Comparison of ENCODE assay signal across 8 cellular contexts in genomic region chr12:111330800-111331752, GRCh38. TPM values are rescaled to one million over a fixed set of nuclear protein-coding genes. Genes with fewer than 3 reads are reported as not detected.
DNase-seq lines count a peak whose midpoint lies in the region; ATAC-seq, FAIRE-seq and TF ChIP-seq lines count a peak whose summit lies in the region.

No MANE protein-coding gene starts in this region.

- H3K4me3 ChIP-seq in HL-60 (replicated peaks; ENCODE audit: insufficient read depth, low read length) (no peak overlapping the region), esophagus squamous epithelium (no peak overlapping the region), pancreas (no peak overlapping the region)

- intact Hi-C loops in esophagus squamous epithelium (cut with DNase I) (no loop called here), pancreas (cut with DNase I) (no loop called here)

- H3K36me3 ChIP-seq in esophagus squamous epithelium (no peaks in the 10 kb centered on the region), pancreas (no peaks in the 10 kb centered on the region)

- H3K27me3 ChIP-seq in HL-60 (ENCODE audit: insufficient read depth, poor library complexity, severe bottlenecking) (no peaks in the 10 kb centered on the region), esophagus squamous epithelium (peaks cover 0 to 40% (median 0%) of the 10 kb centered on the region in 4 donors), pancreas (no peaks in the 10 kb centered on the region)

- ATAC-seq in pancreas (peak in 3 of 4 donors; percentile 60 to 85 (median 68)), HG02798 (IDR thresholded peaks at IDR 0.05; ENCODE audit: poor library complexity, unreplicated experiment) (no peak)

- WGBS in esophagus squamous epithelium, 2 donors, result 46% methylated on average over 8 of the region's 8 CpGs
- 30 to 42% methylated on average over 8 of the region's 8 CpGs for WGBS in pancreas, 2 donors

- H3K4me1 ChIP-seq in esophagus squamous epithelium, result no peaks in the 10 kb centered on the region
- no peaks in the 10 kb centered on the region for H3K4me1 ChIP-seq in pancreas

- TF ChIP-seq POLR2A in esophagus squamous epithelium (IDR thresholded peaks at IDR 0.05), result no peak

- DNase-seq in DMS 273 treated with DMSO at 0.1 percent for 48 hours (lab: John Stamatoyannopoulos, UW), result peak; percentile 24
- DNase-seq in HL-60 (ENCODE audit: low read depth in 1 of 2, low spot score in 1 of 2), result peak in 1 of 2 experiments; percentile 28
- DNase-seq in RKO (ENCODE audit: low spot score), result peak; percentile 79
- DNase-seq in esophagus squamous epithelium (lab: John Stamatoyannopoulos, UW), result no peak
- DNase-seq in pancreas, result peak in 1 of 6 donors; percentile 27
- no peak for DNase-seq in activated naive CD4-positive, alpha-beta T cell (lab: John Stamatoyannopoulos, UW)
- DNase-seq in central memory CD4-positive, alpha-beta T cell, result no peak

- TF ChIP-seq CTCF in HL-60 (IDR thresholded peaks at IDR 0.05; ENCODE audit: insufficient read depth, low read length), result peak; percentile 7
- TF ChIP-seq CTCF in esophagus squamous epithelium (IDR thresholded peaks at IDR 0.05), result peak in 5 of 6 experiments; percentile 18 to 54 (median 34)
- TF ChIP-seq CTCF in pancreas (IDR thresholded peaks at IDR 0.05), result peak in 3 of 4 donors; percentile 22 to 31 (median 28)

- H3K27ac ChIP-seq in HL-60 (replicated peaks) (no peak overlapping the region), esophagus squamous epithelium (no peak overlapping the region), pancreas (no peak overlapping the region)

- H3K9me3 ChIP-seq in esophagus squamous epithelium (no peaks in the 10 kb centered on the region), pancreas (no peaks in the 10 kb centered on the region)

- FAIRE-seq in pancreas (lab: Jason Lieb, UNC), result no peak

RNA-seq across cellular contexts. Expression of gene PHETA1, which starts 37.8 kb away (rescaled TPM):
- 10 to 100 TPM in 1 of 4 donors, 1 to 10 TPM in 3; 6.9 to 29.9 (median 7.8) TPM for total RNA-seq in esophagus squamous epithelium
- total RNA-seq in pancreas, result 10 to 100 TPM; 17.7 to 25.3 (median 18.6) TPM
- polyA plus RNA-seq in pancreas, result 10 to 100 TPM; 11.2 to 19.8 TPM

Comparison
In these comparisons a context has a peak if more than half of its experiments do, and no peak if none do; other contexts are left out.
1. DNase-seq: peak in DMS 273 treated with DMSO at 0.1 percent for 48 hours (single experiment) and RKO (single experiment); none in esophagus squamous epithelium (single experiment), activated naive CD4-positive, alpha-beta T cell (0 of 4) and central memory CD4-positive, alpha-beta T cell (single experiment).
2. Peak in every context shown above with its lines, with median percentiles within 50 percentile points of each other: CTCF ChIP-seq.